ENCODE assay signal across 6 cellular contexts in genomic region chr11:726278-726915, GRCh38. TPM values are rescaled to one million over a fixed set of nuclear protein-coding genes. Genes with fewer than 3 reads are reported as not detected.
DNase-seq lines count a peak whose midpoint lies in the region; ATAC-seq and TF ChIP-seq lines count a peak whose summit lies in the region.

No MANE protein-coding gene starts in this region.

- no peak overlapping the region for H3K4me2 ChIP-seq in osteoblast (ENCODE audit: insufficient read depth, low read length)

- DNase-seq in DMS53 (lab: John Stamatoyannopoulos, UW): peak; percentile 99
- peak; percentile 48 for DNase-seq in NCI-H748 treated with DMSO at 0.1 percent for 48 hours (lab: John Stamatoyannopoulos, UW)
- peak; percentile 94 for DNase-seq in osteoblast (ENCODE audit: insufficient read length, low spot score, missing footprints)
- no peak for DNase-seq in SKM-1 treated with dmso at 0.1 percent for 144 hours (lab: John Stamatoyannopoulos, UW; ENCODE audit: unreplicated experiment)

- ATAC-seq in GM21825 (IDR thresholded peaks at IDR 0.05; ENCODE audit: unreplicated experiment): no peak

- no peaks in the 10 kb centered on the region for H3K79me2 ChIP-seq in osteoblast (ENCODE audit: insufficient read depth, low read length)

- peaks cover 18% of the 10 kb centered on the region for H3K4me1 ChIP-seq in osteoblast (ENCODE audit: insufficient read depth, low read length)

- no peaks in the 10 kb centered on the region for H3K36me3 Mint-ChIP-seq in brain

- H3K9me3 ChIP-seq in osteoblast (ENCODE audit: low read depth, low read length): no peaks in the 10 kb centered on the region

- TF ChIP-seq CTCF in brain (conservative IDR thresholded peaks at IDR 0.05) (no peak), osteoblast (IDR thresholded peaks at IDR 0.05; ENCODE audit: extremely low read depth, low read depth, low read length) (no peak)

- no peak overlapping the region for H3K27ac Mint-ChIP-seq in brain

- peak overlapping the region in 3 of 5 experiments; percentile 55 to 70 (median 66) for H3K4me3 Mint-ChIP-seq in brain

- no peak overlapping the region for H2AFZ ChIP-seq in osteoblast (ENCODE audit: low read length)

- H3K9me3 Mint-ChIP-seq in brain: no peaks in the 10 kb centered on the region

- H3K27me3 ChIP-seq in osteoblast (ENCODE audit: insufficient read depth, low read length): peaks cover 6% of the 10 kb centered on the region

- H3K4me1 Mint-ChIP-seq in brain: peaks cover 8% of the 10 kb centered on the region

- H3K27ac ChIP-seq in osteoblast (ENCODE audit: low read depth, low read length): no peak overlapping the region

- no peaks in the 10 kb centered on the region for H3K36me3 ChIP-seq in osteoblast (ENCODE audit: insufficient read depth, low read length)

- H4K20me1 ChIP-seq in osteoblast (ENCODE audit: insufficient read depth, low read length): no peaks in the 10 kb centered on the region

- H3K4me3 ChIP-seq in osteoblast (ENCODE audit: insufficient read depth, low read length): no peak overlapping the region

- H3K27me3 Mint-ChIP-seq in brain: peaks cover 53% of the 10 kb centered on the region

RNA-seq across cellular contexts. Expression of gene EPS8L2, which starts 20.4 kb away (rescaled TPM):
- 9.5 TPM for polyA plus RNA-seq in brain (ENCODE audit: insufficient read depth, low read depth, low replicate concordance)
- total RNA-seq in osteoblast: 29.7 and 30.1 TPM in 2 replicates

RNA-seq across cellular contexts. Expression of gene TALDO1, which starts 20.9 kb away (rescaled TPM):
- polyA plus RNA-seq in brain (ENCODE audit: insufficient read depth, low read depth, low replicate concordance): 182 TPM
- total RNA-seq in osteoblast: 204 TPM in 2 replicates

RNA-seq across cellular contexts. Expression of gene TMEM80, which starts 30.8 kb away (rescaled TPM):
- polyA plus RNA-seq in brain (ENCODE audit: insufficient read depth, low read depth, low replicate concordance): 15.6 TPM
- 17.4 and 21.2 TPM in 2 replicates for total RNA-seq in osteoblast

RNA-seq across cellular contexts. Expression of gene DEAF1, which starts 31.4 kb away (rescaled TPM):
- polyA plus RNA-seq in brain (ENCODE audit: insufficient read depth, low read depth, low replicate concordance): 88.5 TPM
- 38.0 and 44.2 TPM in 2 replicates for total RNA-seq in osteoblast

RNA-seq across cellular contexts. Expression of gene GATD1, which starts 50.9 kb away (rescaled TPM):
- polyA plus RNA-seq in brain (ENCODE audit: insufficient read depth, low read depth, low replicate concordance): 44.6 TPM
- 31.5 and 37.3 TPM in 2 replicates for total RNA-seq in osteoblast
